Comparison of ENCODE assay signal across 23 cellular contexts in the genomic region with DNA sequence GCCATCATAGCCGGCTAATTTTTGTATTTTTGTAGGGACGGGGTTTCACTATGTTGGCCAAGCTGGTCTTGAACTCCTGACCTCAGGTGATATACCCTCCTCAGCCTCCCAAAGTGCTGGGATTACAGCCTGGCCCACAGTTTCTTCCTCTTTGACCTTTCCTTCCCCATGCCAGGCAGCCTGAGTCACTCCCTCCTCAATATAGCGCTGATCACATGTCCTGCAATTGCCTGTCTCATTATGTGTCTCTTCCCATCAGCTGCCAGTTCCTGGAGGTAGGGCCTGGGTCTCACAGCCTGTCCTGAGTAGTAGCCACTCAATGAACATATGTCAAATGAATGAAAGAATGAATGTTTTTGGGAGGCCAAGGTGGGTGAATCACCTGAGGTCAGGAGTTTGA. TPM values are rescaled to one million over a fixed set of nuclear protein-coding genes. Genes with fewer than 3 reads are reported as not detected.
"Had no signal": no experiment of that assay in that cellular context is flagged by ENCODE, and none has a peak within 500 bp of the region (broad histone marks: within the 10 kb centered on the region; RNA-seq: fewer than 3 reads in every experiment).

No MANE protein-coding gene starts in this region.

- H3K27me3 Mint-ChIP-seq: activated CD4-positive, alpha-beta T cell treated with anti-CD3 and anti-CD28 coated beads for 36 hours; activated CD8-positive, alpha-beta T cell treated with anti-CD3 and anti-CD28 coated beads for 36 hours; activated naive CD8-positive, alpha-beta T cell treated with anti-CD3 and anti-CD28 coated beads for 36 hours; T-helper 17 cell had no signal

- H3K36me3 Mint-ChIP-seq: activated naive CD4-positive, alpha-beta T cell treated with anti-CD3 and anti-CD28 coated beads, Interleukin-2, amount 10 ng/mL, durations not matched to agents 7 days and 5 days; activated naive CD8-positive, alpha-beta T cell treated with anti-CD3 and anti-CD28 coated beads for 36 hours had no signal

- H3K9me3 Mint-ChIP-seq: activated CD8-positive, alpha-beta T cell treated with anti-CD3 and anti-CD28 coated beads for 36 hours; activated naive CD4-positive, alpha-beta T cell treated with anti-CD3 and anti-CD28 coated beads, Interleukin-2, amount 10 ng/mL, durations not matched to agents 7 days and 5 days; activated naive CD8-positive, alpha-beta T cell treated with anti-CD3 and anti-CD28 coated beads for 36 hours; activated T-cell treated with anti-CD3 and anti-CD28 coated beads, Interleukin-2, amount 50 U/mL, for 72 hours; activated T-helper 2 cell treated with anti-CD3 and anti-CD28 coated beads, Interferon-gamma antibody, Interleukin-2, Interleukin-4, amounts not matched to agents 10 μg/mL and 5 μg/mL and 100 μg/mL, durations not matched to agents 14 hours and 24 hours and 36 hours had no signal

- H3K9me3 ChIP-seq: MG63 had no signal

- H3K27ac ChIP-seq: brain microvascular endothelial cell, cardiac muscle cell, VCaP had no signal

- H3K27ac Mint-ChIP-seq: activated CD4-positive, alpha-beta T cell treated with anti-CD3 and anti-CD28 coated beads for 36 hours; activated CD8-positive, alpha-beta T cell treated with anti-CD3 and anti-CD28 coated beads for 36 hours; activated naive CD4-positive, alpha-beta T cell treated with anti-CD3 and anti-CD28 coated beads, Interleukin-2, amount 10 ng/mL, durations not matched to agents 7 days and 5 days; activated naive CD8-positive, alpha-beta T cell treated with anti-CD3 and anti-CD28 coated beads for 36 hours; activated T-cell treated with anti-CD3 and anti-CD28 coated beads, Interleukin-2, amount 50 U/mL, for 72 hours; activated T-helper 2 cell treated with anti-CD3 and anti-CD28 coated beads, Interferon-gamma antibody, Interleukin-2, Interleukin-4, amounts not matched to agents 10 μg/mL and 5 μg/mL and 100 μg/mL, durations not matched to agents 14 hours and 24 hours and 36 hours; T-helper 17 cell had no signal

- H3K4me3 Mint-ChIP-seq: activated CD4-positive, alpha-beta T cell treated with anti-CD3 and anti-CD28 coated beads for 36 hours; activated CD8-positive, alpha-beta T cell treated with anti-CD3 and anti-CD28 coated beads for 36 hours; activated naive CD4-positive, alpha-beta T cell treated with anti-CD3 and anti-CD28 coated beads, Interleukin-2, amount 10 ng/mL, durations not matched to agents 7 days and 5 days; activated naive CD8-positive, alpha-beta T cell treated with anti-CD3 and anti-CD28 coated beads for 36 hours; activated T-cell treated with anti-CD3 and anti-CD28 coated beads, Interleukin-2, amount 50 U/mL, for 72 hours; T-helper 17 cell had no signal

- H3K4me1 Mint-ChIP-seq: activated CD4-positive, alpha-beta T cell treated with anti-CD3 and anti-CD28 coated beads for 36 hours; activated naive CD4-positive, alpha-beta T cell treated with anti-CD3 and anti-CD28 coated beads, Interleukin-2, amount 10 ng/mL, durations not matched to agents 7 days and 5 days; activated naive CD8-positive, alpha-beta T cell treated with anti-CD3 and anti-CD28 coated beads for 36 hours had no signal

- H3K27me3 ChIP-seq: brain microvascular endothelial cell, cardiac muscle cell, MG63 had no signal

- DNase-seq: activated CD4-positive, alpha-beta T cell treated with anti-CD3 and anti-CD28 coated beads for 36 hours; activated CD8-positive, alpha-beta memory T cell treated with anti-CD3 and anti-CD28 coated beads, Interleukin-2, amount 50 U/mL, for 4 hours; activated CD8-positive, alpha-beta T cell treated with anti-CD3 and anti-CD28 coated beads for 36 hours; activated gamma-delta T cell treated with Interleukin-2 at 50 U/mL for 16 hours; activated naive CD4-positive, alpha-beta T cell treated with anti-CD3 and anti-CD28 coated beads, Interleukin-2, amount 10 ng/mL, durations not matched to agents 7 days and 5 days; activated naive CD8-positive, alpha-beta T cell treated with anti-CD3 and anti-CD28 coated beads for 36 hours; activated T-cell treated with anti-CD3 and anti-CD28 coated beads, Interleukin-2, amount 50 U/mL, for 72 hours; brain microvascular endothelial cell; MG63; NCI-H1092; NCI-H1417; NCI-H1694 treated with DMSO at 0.1 percent for 48 hours; NCI-H2029 treated with DMSO at 0.1 percent for 48 hours; NCI-H446 treated with DMSO at 0.1 percent for 48 hours; NCI-H524 treated with DMSO at 0.1 percent for 48 hours; NCI-H774; SIG-M5; T-helper 17 cell; T-helper 9 cell had no signal

RNA-seq across cellular contexts. Expression of a gene that starts 58.2 kb away (rescaled TPM):
- total RNA-seq: RPMI7951 had no signal
